24 cellular contexts compared by ENCODE assay signal in genomic region chr4:26892480-26893150, GRCh38. TPM values are rescaled to one million over a fixed set of nuclear protein-coding genes. Genes with fewer than 3 reads are reported as not detected.
A peak's percentile ranks its signal among the peaks of the same experiment; 100 is the strongest.
DNase-seq lines count a peak whose midpoint lies in the region; ATAC-seq and TF ChIP-seq lines count a peak whose summit lies in the region.
"Had no signal": no experiment of that assay in that cellular context is flagged by ENCODE, and none has a peak within 500 bp of the region (broad histone marks: within the 10 kb centered on the region; RNA-seq: fewer than 3 reads in every experiment).

No MANE protein-coding gene starts in this region.

- H3K4me3 ChIP-seq in naive thymus-derived CD4-positive, alpha-beta T cell (ENCODE audit: low read length), result no peak overlapping the region
- H3K4me3 ChIP-seq in colonic mucosa, result no peak overlapping the region
- H3K4me3 ChIP-seq: ascending aorta, left ventricle myocardium inferior, MG63, sigmoid colon, suprapubic skin had no signal

- no peak for DNase-seq in activated naive CD4-positive, alpha-beta T cell treated with anti-CD3 and anti-CD28 coated beads, Interleukin-2, amount 50 U/mL, for 72 hours (ENCODE audit: low spot score in 2 of 2)
- no peak for DNase-seq in activated naive CD4-positive, alpha-beta T cell treated with Interleukin-2 at 50 U/mL for 16 hours
- no peak for DNase-seq in activated CD8-positive, alpha-beta T cell treated with anti-CD3 and anti-CD28 coated beads, Interleukin-2, amount 10 ng/mL, durations not matched to agents 7 days and 5 days
- no peak for DNase-seq in naive thymus-derived CD4-positive, alpha-beta T cell
- no peak for DNase-seq in colonic mucosa
- DNase-seq in NCI-H1436 treated with DMSO at 0.1 percent for 48 hours (lab: John Stamatoyannopoulos, UW), result no peak
- DNase-seq in amniotic stem cell (lab: John Stamatoyannopoulos, UW), result no peak
- DNase-seq: activated effector memory CD4-positive, alpha-beta T cell treated with Interleukin-2 at 50 U/mL for 16 hours; caudate nucleus; GDM1; left ventricle myocardium inferior; MG63; NCI-H1417 treated with DMSO at 0.1 percent for 48 hours; NCI-H2107; NCI-H510A; sigmoid colon; SK-N-SH; stimulated activated CD4-positive, alpha-beta T cell treated with anti-CD3 and anti-CD28 coated beads, Interleukin-15, amount 100 ng/mL, for 24 hours; T1000 had no signal

- peaks cover 0 to 6% of the 10 kb centered on the region in 2 donors for H3K9me3 Mint-ChIP-seq in activated naive CD4-positive, alpha-beta T cell treated with anti-CD3 and anti-CD28 coated beads, Interleukin-2, amount 50 U/mL, for 72 hours
- peaks cover 13% of the 10 kb centered on the region for H3K9me3 Mint-ChIP-seq in activated CD8-positive, alpha-beta T cell treated with anti-CD3 and anti-CD28 coated beads, Interleukin-2, amount 10 ng/mL, durations not matched to agents 7 days and 5 days (ENCODE audit: insufficient read depth)
- H3K9me3 Mint-ChIP-seq in naive thymus-derived CD4-positive, alpha-beta T cell, result peaks cover 0 to 8% (median 0%) of the 10 kb centered on the region in 11 donors

- no peaks in the 10 kb centered on the region for H3K27me3 ChIP-seq in naive thymus-derived CD4-positive, alpha-beta T cell (ENCODE audit: control insufficient read depth in 2 of 2, insufficient read depth in 2 of 2, low read length in 2 of 2)
- H3K27me3 ChIP-seq in colonic mucosa, result no peaks in the 10 kb centered on the region
- H3K27me3 ChIP-seq: ascending aorta, MG63, sigmoid colon, suprapubic skin had no signal

- H3K9me3 ChIP-seq in naive thymus-derived CD4-positive, alpha-beta T cell (ENCODE audit: control insufficient read depth in 2 of 3, low read length in 3 of 3), result no peaks in the 10 kb centered on the region
- H3K9me3 ChIP-seq in colonic mucosa, result no peaks in the 10 kb centered on the region
- H3K9me3 ChIP-seq: ascending aorta, left ventricle myocardium inferior, MG63, sigmoid colon, SK-N-SH, suprapubic skin had no signal

- H3K27ac Mint-ChIP-seq in activated naive CD4-positive, alpha-beta T cell treated with anti-CD3 and anti-CD28 coated beads, Interleukin-2, amount 50 U/mL, for 72 hours, result no peak overlapping the region
- peak overlapping the region; percentile 47 for H3K27ac Mint-ChIP-seq in activated CD8-positive, alpha-beta T cell treated with anti-CD3 and anti-CD28 coated beads, Interleukin-2, amount 10 ng/mL, durations not matched to agents 7 days and 5 days
- H3K27ac Mint-ChIP-seq in naive thymus-derived CD4-positive, alpha-beta T cell, result peak overlapping the region in 6 of 9 donors; percentile 3 to 88 (median 31)
- H3K27ac Mint-ChIP-seq: mesothelial cell of epicardium had no signal

- peaks cover 52% of the 10 kb centered on the region for H3K4me1 Mint-ChIP-seq in activated CD8-positive, alpha-beta T cell treated with anti-CD3 and anti-CD28 coated beads, Interleukin-2, amount 10 ng/mL, durations not matched to agents 7 days and 5 days (ENCODE audit: low read depth)
- H3K4me1 Mint-ChIP-seq in naive thymus-derived CD4-positive, alpha-beta T cell, result peaks cover 30 to 88% (median 84%) of the 10 kb centered on the region in 7 donors
- H3K4me1 Mint-ChIP-seq: mesothelial cell of epicardium had no signal

- ATAC-seq in activated naive CD4-positive, alpha-beta T cell treated with anti-CD3 and anti-CD28 coated beads, Interleukin-2, amount 50 U/mL, for 72 hours, result peak; percentile 55 to 67
- no peak for ATAC-seq in activated CD8-positive, alpha-beta T cell treated with anti-CD3 and anti-CD28 coated beads, Interleukin-2, amount 10 ng/mL, durations not matched to agents 7 days and 5 days
- ATAC-seq in naive thymus-derived CD4-positive, alpha-beta T cell, result peak; percentile 18
- ATAC-seq: HCT116 had no signal

- no peaks in the 10 kb centered on the region for H3K27me3 Mint-ChIP-seq in activated CD8-positive, alpha-beta T cell treated with anti-CD3 and anti-CD28 coated beads, Interleukin-2, amount 10 ng/mL, durations not matched to agents 7 days and 5 days (ENCODE audit: low read depth)
- H3K27me3 Mint-ChIP-seq in naive thymus-derived CD4-positive, alpha-beta T cell, result no peaks in the 10 kb centered on the region

- H3K4me1 ChIP-seq in naive thymus-derived CD4-positive, alpha-beta T cell (ENCODE audit: control insufficient read depth in 2 of 2, insufficient read depth in 2 of 2, low read length in 2 of 2), result peaks cover 4 to 6% of the 10 kb centered on the region in 2 donors
- no peaks in the 10 kb centered on the region for H3K4me1 ChIP-seq in colonic mucosa
- H3K4me1 ChIP-seq: ascending aorta, sigmoid colon had no signal

- POLR2A ChIA-PET in activated CD8-positive, alpha-beta T cell treated with anti-CD3 and anti-CD28 coated beads, Interleukin-2, amount 10 ng/mL, durations not matched to agents 7 days and 5 days (lab: Charles Lee), result no interaction called here
- POLR2A ChIA-PET in naive thymus-derived CD4-positive, alpha-beta T cell (lab: Charles Lee), result interaction anchor here (1.4 kb wide), 1 partner anchor 8 kb away, joined by 3 read pairs; no protein-coding TSS in a partner anchor

- TF ChIP-seq CTCF in colonic mucosa (IDR thresholded peaks at IDR 0.05), result no peak

- H3K4me3 Mint-ChIP-seq in activated CD8-positive, alpha-beta T cell treated with anti-CD3 and anti-CD28 coated beads, Interleukin-2, amount 10 ng/mL, durations not matched to agents 7 days and 5 days, result no peak overlapping the region
- peak overlapping the region in 1 of 10 donors; percentile 37 for H3K4me3 Mint-ChIP-seq in naive thymus-derived CD4-positive, alpha-beta T cell
- H3K4me3 Mint-ChIP-seq: mesothelial cell of epicardium had no signal

- CTCF ChIA-PET in activated CD8-positive, alpha-beta T cell treated with anti-CD3 and anti-CD28 coated beads, Interleukin-2, amount 10 ng/mL, durations not matched to agents 7 days and 5 days (lab: Charles Lee), result no interaction called here
- CTCF ChIA-PET in naive thymus-derived CD4-positive, alpha-beta T cell (lab: Charles Lee), result no interaction called here

- peaks cover 8 to 52% of the 10 kb centered on the region in 2 donors for H3K36me3 Mint-ChIP-seq in activated naive CD4-positive, alpha-beta T cell treated with anti-CD3 and anti-CD28 coated beads, Interleukin-2, amount 50 U/mL, for 72 hours
- peaks cover 66% of the 10 kb centered on the region for H3K36me3 Mint-ChIP-seq in activated CD8-positive, alpha-beta T cell treated with anti-CD3 and anti-CD28 coated beads, Interleukin-2, amount 10 ng/mL, durations not matched to agents 7 days and 5 days (ENCODE audit: low read depth)
- peaks cover 4 to 72% (median 26%) of the 10 kb centered on the region in 5 donors for H3K36me3 Mint-ChIP-seq in naive thymus-derived CD4-positive, alpha-beta T cell

- H3K27ac ChIP-seq in naive thymus-derived CD4-positive, alpha-beta T cell (ENCODE audit: low read depth, low read length), result no peak overlapping the region
- no peak overlapping the region for H3K27ac ChIP-seq in colonic mucosa
- H3K27ac ChIP-seq: ascending aorta, epithelial cell of prostate, left ventricle myocardium inferior, sigmoid colon, suprapubic skin had no signal

- H3K9ac ChIP-seq in colonic mucosa (ENCODE audit: low read depth in 2 of 2, low read length in 2 of 2), result no peak overlapping the region
- H3K9ac ChIP-seq: SK-N-SH had no signal

- H3K36me3 ChIP-seq in naive thymus-derived CD4-positive, alpha-beta T cell (ENCODE audit: control insufficient read depth in 2 of 3, insufficient read depth in 3 of 3, low read length in 3 of 3), result peaks cover 0 to 4% (median 0%) of the 10 kb centered on the region in 3 experiments
- H3K36me3 ChIP-seq in colonic mucosa, result no peaks in the 10 kb centered on the region
- H3K36me3 ChIP-seq: ascending aorta, left ventricle myocardium inferior, MG63, sigmoid colon, suprapubic skin had no signal

- intact Hi-C loops in naive thymus-derived CD4-positive, alpha-beta T cell (cut with micrococcal nuclease), result no loop called here
- intact Hi-C loops in colonic mucosa (cut with DNase I), result no loop called here

RNA-seq across cellular contexts. Expression of gene STIM2, which starts 32.0 kb away (rescaled TPM):
- total RNA-seq in activated naive CD4-positive, alpha-beta T cell treated with anti-CD3 and anti-CD28 coated beads, Interleukin-2, amount 50 U/mL, for 72 hours, result 10 to 100 TPM; 43.0 to 49.1 TPM
- total RNA-seq in activated CD8-positive, alpha-beta T cell treated with anti-CD3 and anti-CD28 coated beads, Interleukin-2, amount 10 ng/mL, durations not matched to agents 7 days and 5 days, result 10 to 100 TPM; 52.3 to 53.3 TPM
- 100 to 1,000 TPM in 1 of 5 experiments, 10 to 100 TPM in 4; 61.7 to 103 (median 74.5) TPM for total RNA-seq in naive thymus-derived CD4-positive, alpha-beta T cell
- 10 to 100 TPM; 24.6 to 38.4 TPM for polyA plus RNA-seq in naive thymus-derived CD4-positive, alpha-beta T cell
- total RNA-seq in colonic mucosa, result 10 to 100 TPM; 20.7 to 30.3 TPM

Comparison
In these comparisons a context has a peak if more than half of its experiments do, and no peak if none do; other contexts are left out.
1. H3K27ac Mint-ChIP-seq: peak in activated CD8-positive, alpha-beta T cell treated with anti-CD3 and anti-CD28 coated beads, Interleukin-2, amount 10 ng/mL, durations not matched to agents 7 days and 5 days (single experiment) and naive thymus-derived CD4-positive, alpha-beta T cell (6 of 9); none in activated naive CD4-positive, alpha-beta T cell treated with anti-CD3 and anti-CD28 coated beads, Interleukin-2, amount 50 U/mL, for 72 hours (0 of 2).